29 cellular contexts compared by ENCODE assay signal in the genomic region with DNA sequence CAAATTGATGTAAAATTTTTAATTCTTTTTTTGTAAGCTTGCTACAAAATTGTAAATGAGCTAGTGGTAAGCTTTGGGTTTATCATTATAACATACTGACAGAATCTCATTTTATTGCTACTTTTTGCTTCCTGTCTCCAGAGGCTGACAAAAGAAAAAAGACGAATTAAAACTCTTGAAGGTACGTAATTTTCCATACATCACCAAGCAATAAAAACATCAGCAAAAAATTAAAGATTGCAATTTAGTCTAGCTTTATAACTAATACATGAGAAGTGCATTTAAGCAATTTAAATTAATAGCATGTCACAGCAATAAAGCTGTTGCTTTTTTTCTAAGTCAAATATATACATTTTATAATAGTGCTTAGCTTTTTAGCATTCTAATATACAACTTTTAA.
"Had no signal": no experiment of that assay in that cellular context is flagged by ENCODE, and none has a peak within 500 bp of the region (broad histone marks: within the 10 kb centered on the region; RNA-seq: fewer than 3 reads in every experiment).

No MANE protein-coding gene starts in this region.

- H3K36me3 ChIP-seq: left lung, lower lobe of right lung, pancreas, prostate gland, spleen, tibial nerve, uterus had no signal

- H3K36me3 Mint-ChIP-seq: stimulated activated memory B cell treated with anti-CD40 and anti-IgM and Interleukin-4, amounts not matched to agents 10 μg/mL and 1 μg/mL and 100 μg/mL, for 72 hours; type B pancreatic cell had no signal

- H3K9me3 ChIP-seq: left lung, lower lobe of right lung, pancreas, prostate gland, spleen, tibial nerve, uterus had no signal

- H3K4me3 ChIP-seq: left lung, lower lobe of right lung, pancreas, prostate gland, skin epidermis, spleen, tibial nerve, uterus had no signal

- H3K27ac ChIP-seq: left lung, lower lobe of right lung, pancreas, prostate gland, skin epidermis, spleen, tibial nerve, uterus had no signal

- H3K4me1 ChIP-seq: left lung, lower lobe of right lung, pancreas, prostate gland, tibial nerve, uterus had no signal

- H3K27ac Mint-ChIP-seq: stimulated activated memory B cell treated with anti-CD40 and anti-IgM and Interleukin-4, amounts not matched to agents 10 μg/mL and 1 μg/mL and 100 μg/mL, for 72 hours; type B pancreatic cell had no signal

- DNase-seq: hippocampal formation; kidney; left colon; left lung; lower lobe of right lung; mammary epithelial cell; mesenchymal stem cell; naive thymus-derived CD8-positive, alpha-beta T cell; nucleus accumbens; pancreas; posterior cingulate gyrus; retina; right cardiac atrium; spleen; stimulated activated CD4-positive, alpha-beta T cell treated with anti-CD3 and anti-CD28 coated beads, Interleukin-1b, Interleukin-23, amount 100 ng/mL, for 48 hours; stimulated activated CD4-positive, alpha-beta T cell treated with anti-CD3 and anti-CD28 coated beads, Interleukin-2, amount 100 ng/mL, for 48 hours; stimulated activated CD4-positive, alpha-beta T cell treated with anti-CD3 and anti-CD28 coated beads, Interleukin-4, amount 100 ng/mL, for 4 hours; stimulated activated CD8-positive, alpha-beta memory T cell treated with anti-CD3 and anti-CD28 coated beads, Interleukin-4, amount 100 ng/mL, for 48 hours; stimulated activated naive CD4-positive, alpha-beta T cell treated with Interleukin-2 at 50 U/mL for 16 hours; stimulated activated naive CD8-positive, alpha-beta T cell treated with anti-CD3 and anti-CD28 coated beads, Interleukin-15, amount 100 ng/mL, for 72 hours; substantia nigra; uterus had no signal

- ATAC-seq: left colon; left lung; lower lobe of right lung; naive thymus-derived CD8-positive, alpha-beta T cell; pancreas; right cardiac atrium; sciatic nerve; stimulated activated memory B cell treated with anti-CD40 and anti-IgM and Interleukin-4, amounts not matched to agents 10 μg/mL and 1 μg/mL and 100 μg/mL, for 72 hours; stimulated activated naive CD8-positive, alpha-beta T cell treated with anti-CD3 and anti-CD28 coated beads, Interleukin-15, amount 100 ng/mL, for 72 hours had no signal

- H3K27me3 Mint-ChIP-seq: naive thymus-derived CD8-positive, alpha-beta T cell; stimulated activated memory B cell treated with anti-CD40 and anti-IgM and Interleukin-4, amounts not matched to agents 10 μg/mL and 1 μg/mL and 100 μg/mL, for 72 hours; stimulated activated naive CD8-positive, alpha-beta T cell treated with anti-CD3 and anti-CD28 coated beads, Interleukin-15, amount 100 ng/mL, for 72 hours had no signal

- H3K27me3 ChIP-seq: left lung, pancreas, tibial nerve, uterus had no signal

- H3K9me3 Mint-ChIP-seq: type B pancreatic cell had no signal

- H3K4me3 Mint-ChIP-seq: neural crest cell; stimulated activated memory B cell treated with anti-CD40 and anti-IgM and Interleukin-4, amounts not matched to agents 10 μg/mL and 1 μg/mL and 100 μg/mL, for 72 hours; stimulated activated naive CD8-positive, alpha-beta T cell treated with anti-CD3 and anti-CD28 coated beads, Interleukin-15, amount 100 ng/mL, for 72 hours; type B pancreatic cell had no signal
